Comparison of ENCODE assay signal across 8 cellular contexts in genomic region chr12:131830335-131831020, GRCh38. TPM values are rescaled to one million over a fixed set of nuclear protein-coding genes. Genes with fewer than 3 reads are reported as not detected.
DNase-seq lines count a peak whose midpoint lies in the region; ATAC-seq and TF ChIP-seq lines count a peak whose summit lies in the region.

No MANE protein-coding gene starts in this region.

- no peak overlapping the region for H3K9ac ChIP-seq in H9 (ENCODE audit: extremely low read depth, insufficient read length, low read length)

- no CpG with 5 or more reads among the region's 57 CpGs for WGBS in H9 (ENCODE audit: extremely low coverage, insufficient read length, low lambda C conversion rate)

- peaks cover 0 to 2% (median 0%) of the 10 kb centered on the region in 3 experiments; a peak in 1 of 7 replicates for H3K36me3 Mint-ChIP-seq in H9 (ENCODE audit: insufficient read depth in 1 of 3, low read depth in 3 of 3)

- no peak overlapping the region for H2BK20ac ChIP-seq in H9 (ENCODE audit: low read depth, low read length, poor library complexity, severe bottlenecking)

- intact Hi-C loops in cardiac septum (cut with DNase I): loop anchor here (10.0 kb wide), 1 partner anchor 226 kb away; no protein-coding TSS in a partner anchor

- H3K27ac ChIP-seq in H9 (ENCODE audit: insufficient read length, low read depth, low read length): no peak overlapping the region
- peak overlapping the region; percentile 72 for H3K27ac ChIP-seq in angular gyrus (ENCODE audit: low read depth, low read length)

- H3K9me3 Mint-ChIP-seq in H9: no peaks in the 10 kb centered on the region

- H3K4me1 Mint-ChIP-seq in H9: peaks cover 2 to 24% of the 10 kb centered on the region in 2 experiments; a peak in 3 of 4 replicates

- no peaks in the 10 kb centered on the region; the same call in 1 of the 2 replicates for H3K27me3 ChIP-seq in H9 (ENCODE audit: insufficient read depth, low read length)

- TF ChIP-seq CTCF in H9 (conservative IDR thresholded peaks at IDR 0.05): peak; percentile 57

- no peak overlapping the region for H2BK12ac ChIP-seq in H9 (ENCODE audit: insufficient read length, low read depth, low read length)

- ATAC-seq in GM19023 (IDR thresholded peaks at IDR 0.05; ENCODE audit: unreplicated experiment): no peak

- H3K4me3 Mint-ChIP-seq in H9: peak overlapping the region; percentile 53 to 78

- no peaks in the 10 kb centered on the region for H3K79me1 ChIP-seq in H9 (ENCODE audit: insufficient read depth, low read depth, low read length, poor library complexity, severe bottlenecking)

- no peaks in the 10 kb centered on the region for H3K9me3 ChIP-seq in H9 (ENCODE audit: control insufficient read depth, low read depth, low read length)

- peaks cover 50% of the 10 kb centered on the region for H3K27me3 Mint-ChIP-seq in H9 (ENCODE audit: low read depth)

- H3K27ac Mint-ChIP-seq in H9: no peak overlapping the region

- no peak overlapping the region for H2BK15ac ChIP-seq in H9 (ENCODE audit: low read depth, low read length)

- H3K14ac ChIP-seq in H9 (ENCODE audit: insufficient read depth, low read length): no peak overlapping the region; the same call in 1 of the 2 replicates

- DNase-seq in DMS53 treated with DMSO at 0.1 percent for 48 hours (lab: John Stamatoyannopoulos, UW; ENCODE audit: unreplicated experiment) (peak; percentile 87), H9 (peak; percentile 76), NCI-H82 (lab: John Stamatoyannopoulos, UW) (peak; percentile 75), cardiac septum (ENCODE audit: low spot score) (peak; percentile 85), nucleus accumbens (lab: John Stamatoyannopoulos, UW) (peak in 54 of 56 donors; percentile 21 to 86 (median 71)), SKM-1 (lab: John Stamatoyannopoulos, UW; ENCODE audit: unreplicated experiment) (no peak)

- H3K18ac ChIP-seq in H9 (ENCODE audit: insufficient read length, low read depth, low read length): no peak overlapping the region

- H2BK120ac ChIP-seq in H9 (ENCODE audit: low read depth, low read length, poor library complexity, severe bottlenecking): no peak overlapping the region

- H3K23me2 ChIP-seq in H9 (ENCODE audit: insufficient read length, low read depth, low read length, poor library complexity, severe bottlenecking): peaks cover 21% of the 10 kb centered on the region

- H3K79me2 ChIP-seq in H9 (ENCODE audit: insufficient read depth, low read length): no peaks in the 10 kb centered on the region; the same call in 1 of the 2 replicates

- no peak overlapping the region for H2AK5ac ChIP-seq in H9 (ENCODE audit: insufficient read length, low read length)

- no peak overlapping the region for H4K91ac ChIP-seq in H9 (ENCODE audit: insufficient read length, low read depth, low read length)

- H3K23ac ChIP-seq in H9 (ENCODE audit: insufficient read length, low read depth, low read length): no peak overlapping the region

- H4K5ac ChIP-seq in H9 (ENCODE audit: insufficient read length, low read depth, low read length): no peak overlapping the region

- H4K20me1 ChIP-seq in H9 (ENCODE audit: control insufficient read depth, insufficient read depth, insufficient read length): peaks cover 3% of the 10 kb centered on the region

- no peaks in the 10 kb centered on the region for H3K4me1 ChIP-seq in H9 (ENCODE audit: insufficient read depth, low read length)

- H2BK5ac ChIP-seq in H9 (ENCODE audit: insufficient read length, low read length): no peak overlapping the region

- H2AFZ ChIP-seq in H9 (ENCODE audit: low read length): no peak overlapping the region

- H3T11ph ChIP-seq in H9 (ENCODE audit: low read length): no peak overlapping the region

- H3K4ac ChIP-seq in H9 (ENCODE audit: low read depth, low read length): no peak overlapping the region

- no peak overlapping the region for H3K56ac ChIP-seq in H9 (ENCODE audit: insufficient read length, low read depth, low read length)

- H4K8ac ChIP-seq in H9 (replicated peaks; ENCODE audit: insufficient read length, low read depth, low read length): no peak overlapping the region

- H3K4me2 ChIP-seq in H9 (ENCODE audit: insufficient read depth, insufficient read length, low read length): peak overlapping the region; percentile 79

RNA-seq across cellular contexts. Expression of gene MMP17, which starts 2.3 kb away (rescaled TPM):
- 14.8 and 16.0 TPM in 2 replicates for total RNA-seq in H9 (2021)
- total RNA-seq in cardiac septum: 0.78 TPM
